1 cellular context compared by ENCODE assay signal in genomic region chr3:71033681-71034220, GRCh38.
A peak's percentile ranks its signal among the peaks of the same experiment; 100 is the strongest.
TF ChIP-seq lines count a peak whose summit lies in the region.

No MANE protein-coding gene starts in this region.

TF ChIP-seq in H1, 55 proteins besides CTCF, POLR2A, EP300 and RAD21:
- TF ChIP-seq POLR2AphosphoS5 (IDR thresholded peaks at IDR 0.05; ENCODE audit: low read depth, low read length): peak; percentile 52; the same call in 1 of the 2 replicates
- TF ChIP-seq CTBP2 (IDR thresholded peaks at IDR 0.05; ENCODE audit: borderline replicate concordance, insufficient read depth, insufficient read length, low read length): no peak
- no peak for TF ChIP-seq JUND (IDR thresholded peaks at IDR 0.05; ENCODE audit: low read length)
- TF ChIP-seq BRCA1 (IDR thresholded peaks at IDR 0.05; ENCODE audit: low read depth, low read length): no peak
- no peak for TF ChIP-seq ZNF274 (IDR thresholded peaks at IDR 0.05; ENCODE audit: borderline replicate concordance, extremely low read depth, low read length)
- no peak for TF ChIP-seq BACH1 (IDR thresholded peaks at IDR 0.05; ENCODE audit: low read length)
- TF ChIP-seq HDAC2 (IDR thresholded peaks at IDR 0.05; ENCODE audit: borderline replicate concordance in 1 of 2, low read depth in 2 of 2, low read length in 2 of 2): no peak
- TF ChIP-seq SP1 (IDR thresholded peaks at IDR 0.05; ENCODE audit: low read depth, low read length): no peak
- TF ChIP-seq TEAD4 (IDR thresholded peaks at IDR 0.05; ENCODE audit: low read depth, low read length): no peak
- no peak for TF ChIP-seq EZH2 (IDR thresholded peaks at IDR 0.05; ENCODE audit: low read depth, low read length, severe bottlenecking)
- no peak for TF ChIP-seq TBP (IDR thresholded peaks at IDR 0.05; ENCODE audit: low read depth, low read length)
- TF ChIP-seq KDM4A (IDR thresholded peaks at IDR 0.05; ENCODE audit: low read depth, low read length, severe bottlenecking): no peak
- TF ChIP-seq GABPA (IDR thresholded peaks at IDR 0.05; ENCODE audit: borderline replicate concordance, insufficient read depth, low read length): no peak
- no peak for TF ChIP-seq JUN (IDR thresholded peaks at IDR 0.05; ENCODE audit: low read depth, low read length)
- no peak for TF ChIP-seq SIX5 (IDR thresholded peaks at IDR 0.05; ENCODE audit: low read depth, low read length)
- TF ChIP-seq FOSL1 (IDR thresholded peaks at IDR 0.05; ENCODE audit: insufficient read depth, low read depth, low read length): no peak
- TF ChIP-seq TCF12 (IDR thresholded peaks at IDR 0.05; ENCODE audit: low read depth, low read length): 0 out of 2 replicates have a peak, but pooled peaks have one; percentile 13
- TF ChIP-seq SIN3A (conservative IDR thresholded peaks at IDR 0.05 in 1 of 2, IDR thresholded peaks at IDR 0.05 in 1 of 2; ENCODE audit: low read depth in 1 of 2, low read length in 2 of 2): no peak
- no peak for TF ChIP-seq SP4 (IDR thresholded peaks at IDR 0.05; ENCODE audit: low read length)
- 0 out of 2 replicates have a peak, but pooled peaks have one; percentile 12 for TF ChIP-seq YY1 (IDR thresholded peaks at IDR 0.05; ENCODE audit: low read depth, low read length)
- TF ChIP-seq POU5F1 (IDR thresholded peaks at IDR 0.05; ENCODE audit: low read depth, low read length): no peak
